ENCODE assay signal across 7 cellular contexts in the genomic region with DNA sequence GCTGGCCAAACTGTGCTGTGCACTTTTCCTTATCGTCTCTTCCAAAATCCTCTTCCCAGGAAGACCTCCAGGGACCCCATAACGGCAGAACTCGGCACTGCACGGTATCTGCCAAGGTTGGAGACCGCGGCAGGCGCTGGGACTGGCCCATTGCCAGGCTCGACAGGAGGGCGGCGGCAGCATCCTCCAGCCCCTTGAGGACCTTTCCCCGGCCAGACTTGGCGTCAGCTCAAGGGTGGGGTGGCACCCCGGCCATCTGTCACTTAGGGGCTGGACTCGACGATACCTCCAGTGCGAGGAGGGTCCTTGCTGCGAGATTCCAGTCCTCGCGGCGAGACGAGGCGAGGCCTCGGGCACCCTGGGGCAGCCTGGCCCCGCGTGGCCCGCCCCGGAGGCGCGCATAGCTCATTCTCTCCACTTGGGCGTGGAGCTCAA. TPM values are rescaled to one million over a fixed set of nuclear protein-coding genes. Genes with fewer than 3 reads are reported as not detected.
DNase-seq lines count a peak whose midpoint lies in the region; ATAC-seq and TF ChIP-seq lines count a peak whose summit lies in the region.

No MANE protein-coding gene starts in this region.

- ATAC-seq in GM18861 (IDR thresholded peaks at IDR 0.05; ENCODE audit: unreplicated experiment) = peak; percentile 13
- peak; percentile 34 for ATAC-seq in left colon
- ATAC-seq in GM21381 (IDR thresholded peaks at IDR 0.05; ENCODE audit: unreplicated experiment) = no peak

- 1% methylated on average over 30 of the region's 30 CpGs for WGBS in HUES64

- H3K9me3 ChIP-seq in HUES64 (ENCODE audit: insufficient read depth, low read depth, low read length) = no peaks in the 10 kb centered on the region
- H3K9me3 ChIP-seq in breast epithelium = no peaks in the 10 kb centered on the region

- peak overlapping the region; percentile 97 for H3K9ac ChIP-seq in HUES64 (ENCODE audit: low read depth, low read length)

- H3K36me3 ChIP-seq in HUES64 (ENCODE audit: insufficient read depth, low read length) (peaks cover 22% of the 10 kb centered on the region), breast epithelium (no peaks in the 10 kb centered on the region)

- H3K27me3 ChIP-seq in HUES64 (ENCODE audit: insufficient read depth, low read length) = no peaks in the 10 kb centered on the region
- H3K27me3 ChIP-seq in breast epithelium = no peaks in the 10 kb centered on the region

- H3K27ac ChIP-seq in HUES64 (ENCODE audit: low read depth, low read length) = peak overlapping the region; percentile 77
- H3K27ac ChIP-seq in breast epithelium = peak overlapping the region; percentile 89 to 92

- intact Hi-C loops in breast epithelium (cut with DNase I; ENCODE audit: low total_unique reads) (no loop called here), left colon (cut with DNase I, micrococcal nuclease) (no loop called here)

- peak in 3 of 5 donors; percentile 26 to 49 (median 39) for DNase-seq in T-helper 1 cell
- peak; percentile 26 to 60 for DNase-seq in breast epithelium (ENCODE audit: low spot score in 2 of 2)
- DNase-seq in left colon = peak; percentile 64 to 78
- peak; percentile 22 to 37 for DNase-seq in stimulated activated CD4-positive, alpha-beta T cell treated with anti-CD3 and anti-CD28 coated beads, Interleukin-2, amount 100 ng/mL, for 48 hours

- TF ChIP-seq POLR2A in breast epithelium (IDR thresholded peaks at IDR 0.05) = no peak

- H3K4me3 ChIP-seq in HUES64 (ENCODE audit: low read length) = peak overlapping the region; percentile 98
- peak overlapping the region; percentile 92 to 97 (median 96) for H3K4me3 ChIP-seq in breast epithelium

- H3K4me1 ChIP-seq in HUES64 (ENCODE audit: insufficient read depth, low read length) (peaks cover 43% of the 10 kb centered on the region), breast epithelium (peaks cover 6 to 25% of the 10 kb centered on the region in 2 donors)

- no peak for TF ChIP-seq CTCF in breast epithelium (IDR thresholded peaks at IDR 0.05)

RNA-seq across cellular contexts. Expression of a gene that starts 0.8 kb away (rescaled TPM):
- polyA plus RNA-seq in HUES64 (2013, experiment 1 of 2) = 225 TPM
- 234 TPM for polyA plus RNA-seq in HUES64 (2013, experiment 2 of 2)
- 10 to 100 TPM; 50.1 to 84.2 (median 66.3) TPM for total RNA-seq in breast epithelium
- 100 to 1,000 TPM in 1 of 2 donors, 10 to 100 TPM in 1; 88.2 to 125 TPM for total RNA-seq in left colon

RNA-seq across cellular contexts. Expression of a gene that starts 12.4 kb away (rescaled TPM):
- 1.00 TPM for polyA plus RNA-seq in HUES64 (2013, experiment 1 of 2)
- polyA plus RNA-seq in HUES64 (2013, experiment 2 of 2) = 2.3 TPM
- total RNA-seq in breast epithelium (1 to 10 TPM in 2 of 3 donors, under 1 TPM in 1; 0.48 to 3.2 (median 1.6) TPM), left colon (under 1 TPM; 0.12 to 0.20 TPM)

RNA-seq across cellular contexts. Expression of a gene that starts 48.6 kb away (rescaled TPM):
- 39.6 TPM for polyA plus RNA-seq in HUES64 (2013, experiment 1 of 2)
- polyA plus RNA-seq in HUES64 (2013, experiment 2 of 2) = 43.6 TPM
- 10 to 100 TPM; 51.8 to 55.5 (median 53.7) TPM for total RNA-seq in breast epithelium
- total RNA-seq in left colon = 10 to 100 TPM; 45.6 to 53.6 TPM

RNA-seq across cellular contexts. Expression of a gene that starts 52.8 kb away (rescaled TPM):
- 4.4 TPM for polyA plus RNA-seq in HUES64 (2013, experiment 1 of 2)
- polyA plus RNA-seq in HUES64 (2013, experiment 2 of 2) = 3.2 TPM
- 10 to 100 TPM; 22.6 to 35.7 (median 25.1) TPM for total RNA-seq in breast epithelium
- 1 to 10 TPM; 6.5 to 8.9 TPM for total RNA-seq in left colon
